ENCODE assay signal across 8 cellular contexts in the genomic region with DNA sequence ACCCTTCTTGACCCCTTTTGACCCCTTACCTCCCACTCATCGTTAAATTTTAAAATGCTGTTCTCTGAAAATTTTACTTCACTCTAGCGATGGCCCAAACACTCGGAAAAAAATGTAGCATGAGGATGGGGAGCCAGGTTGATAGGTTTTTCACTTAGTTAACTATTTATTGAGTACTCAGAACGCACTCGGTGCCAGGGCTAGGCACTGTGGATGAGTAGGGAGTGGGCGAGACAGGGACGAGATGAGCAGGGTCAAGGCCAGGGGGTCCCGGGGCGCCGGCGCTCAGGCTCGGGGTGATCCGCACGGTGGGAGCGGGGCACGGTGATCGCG. TPM values are rescaled to one million over a fixed set of nuclear protein-coding genes. Genes with fewer than 3 reads are reported as not detected.
A peak's percentile ranks its signal among the peaks of the same experiment; 100 is the strongest.
DNase-seq lines count a peak whose midpoint lies in the region; ATAC-seq and TF ChIP-seq lines count a peak whose summit lies in the region.

No MANE protein-coding gene starts in this region.

- peak overlapping the region; percentile 95 for H3K9ac ChIP-seq in SK-N-MC (ENCODE audit: insufficient read length)

- no peak for TF ChIP-seq POLR2A in spleen (IDR thresholded peaks at IDR 0.05)

- peak; percentile 33 for ATAC-seq in GM21737 (IDR thresholded peaks at IDR 0.05; ENCODE audit: unreplicated experiment)

- H3K9me3 ChIP-seq in SK-N-MC (ENCODE audit: low read depth, low read length): peaks cover 3% of the 10 kb centered on the region
- peaks cover 0 to 62% (median 46%) of the 10 kb centered on the region in 8 donors for H3K9me3 ChIP-seq in spleen

- H3K4me3 ChIP-seq in SK-N-MC (peak overlapping the region; percentile 96), spleen (peak overlapping the region; percentile 59 to 95 (median 80))

- no peaks in the 10 kb centered on the region for H3K27me3 ChIP-seq in spleen (replicated peaks in 1 of 7)

- H3K4me1 ChIP-seq in spleen: peaks cover 9 to 62% (median 38%) of the 10 kb centered on the region in 6 donors

- H3K36me3 ChIP-seq in SK-N-MC (ENCODE audit: insufficient read depth, low read length): peaks cover 62% of the 10 kb centered on the region
- peaks cover 0 to 57% (median 38%) of the 10 kb centered on the region in 6 donors for H3K36me3 ChIP-seq in spleen

- intact Hi-C loops in spleen (cut with DNase I; ENCODE audit: low total_unique reads): no loop called here

- DNase-seq in SK-N-MC (ENCODE audit: low read depth, low spot score): no peak
- DNase-seq in glomerular visceral epithelial cell (ENCODE audit: extremely low spot score): peak; percentile 1
- DNase-seq in spleen: no peak
- DNase-seq in dedifferentiated amniotic fluid mesenchymal stem cell (ENCODE audit: extremely low spot score): no peak
- no peak for DNase-seq in NCI-H82 (lab: John Stamatoyannopoulos, UW)
- DNase-seq in activated CD8-positive, alpha-beta memory T cell treated with anti-CD3 and anti-CD28 coated beads, Interleukin-2, amount 50 U/mL, for 48 hours: no peak
- no peak for DNase-seq in central memory CD4-positive, alpha-beta T cell

- 0 to 1% (median 0%) methylated on average over 16 to 18 of the region's 18 CpGs for WGBS in spleen, 5 donors

- TF ChIP-seq CTCF in spleen (IDR thresholded peaks at IDR 0.05 in 8 of 11, conservative IDR thresholded peaks at IDR 0.05 in 3 of 11): no peak

- H3K27ac ChIP-seq in SK-N-MC: no peak overlapping the region
- H3K27ac ChIP-seq in spleen: peak overlapping the region; percentile 71 to 94 (median 91)

RNA-seq across cellular contexts. Expression of a gene that starts 0.4 kb away (rescaled TPM):
- 10 to 100 TPM; 11.4 to 20.7 (median 17.4) TPM for total RNA-seq in spleen
- 1 to 10 TPM; 8.5 to 9.8 (median 9.7) TPM for polyA plus RNA-seq in spleen

RNA-seq across cellular contexts. Expression of a gene that starts 0.6 kb away (rescaled TPM):
- 10 to 100 TPM in 5 of 7 donors, 1 to 10 TPM in 2; 8.1 to 16.1 (median 12.5) TPM for total RNA-seq in spleen
- 1 to 10 TPM; 3.0 to 5.9 (median 5.6) TPM for polyA plus RNA-seq in spleen

RNA-seq across cellular contexts. Expression of a gene that starts 42.9 kb away (rescaled TPM):
- total RNA-seq in spleen: 1 to 10 TPM; 2.4 to 4.6 (median 3.7) TPM
- polyA plus RNA-seq in spleen: 1 to 10 TPM in 2 of 3 donors, under 1 TPM in 1; 0.78 to 1.3 (median 1.2) TPM

RNA-seq across cellular contexts. Expression of a gene that starts 43.1 kb away (rescaled TPM):
- total RNA-seq in spleen: 10 to 100 TPM; 35.0 to 85.9 (median 51.2) TPM
- polyA plus RNA-seq in spleen: 10 to 100 TPM; 27.2 to 40.3 (median 33.8) TPM

RNA-seq across cellular contexts. Expression of a gene that starts 44.7 kb away (rescaled TPM):
- under 1 TPM in 3 of 7 donors, not detected in 4; 0.33 to 0.60 (median 0.37) TPM for total RNA-seq in spleen
- under 1 TPM in 2 of 3 donors, not detected in 1; 0.08 to 0.22 TPM for polyA plus RNA-seq in spleen
